ENCODE assay signal across 20 cellular contexts in genomic region chr1:96536576-96536975, GRCh38.
"Had no signal": no experiment of that assay in that cellular context is flagged by ENCODE, and none has a peak within 500 bp of the region (broad histone marks: within the 10 kb centered on the region; RNA-seq: fewer than 3 reads in every experiment).

No MANE protein-coding gene starts in this region.

- H3K4me3 ChIP-seq: dorsolateral prefrontal cortex, left lung, mucosa of descending colon, pancreas, thyroid gland had no signal

- H3K27me3 Mint-ChIP-seq: activated CD4-positive, alpha-beta memory T cell treated with anti-CD3 and anti-CD28 coated beads for 36 hours; naive thymus-derived CD8-positive, alpha-beta T cell had no signal

- H3K4me3 Mint-ChIP-seq: activated CD4-positive, alpha-beta memory T cell treated with anti-CD3 and anti-CD28 coated beads for 36 hours; activated CD4-positive, alpha-beta T cell treated with anti-CD3 and anti-CD28 coated beads for 36 hours; activated naive CD8-positive, alpha-beta T cell; naive thymus-derived CD8-positive, alpha-beta T cell had no signal

- DNase-seq: activated CD4-positive, alpha-beta memory T cell treated with anti-CD3 and anti-CD28 coated beads for 36 hours; activated CD4-positive, alpha-beta T cell treated with anti-CD3 and anti-CD28 coated beads for 36 hours; amniotic stem cell; dorsolateral prefrontal cortex; foreskin melanocyte; head of caudate nucleus; left lung; mammary epithelial cell; mucosa of descending colon; naive thymus-derived CD8-positive, alpha-beta T cell; pancreas; stimulated activated CD4-positive, alpha-beta T cell treated with anti-CD3 and anti-CD28 coated beads, Interleukin-12 subunit alpha, Interleukin-12 subunit beta, amount 100 ng/mL, for 4 hours; stimulated activated CD4-positive, alpha-beta T cell treated with anti-CD3 and anti-CD28 coated beads, Interleukin-1b, Interleukin-23, amount 100 ng/mL, for 48 hours; stimulated activated CD8-positive, alpha-beta memory T cell treated with anti-CD3 and anti-CD28 coated beads, Interleukin-4, amount 100 ng/mL, for 48 hours; stimulated activated naive CD4-positive, alpha-beta T cell; SW 1271; thyroid gland had no signal

- H3K27ac Mint-ChIP-seq: activated CD4-positive, alpha-beta memory T cell treated with anti-CD3 and anti-CD28 coated beads for 36 hours; activated CD4-positive, alpha-beta T cell treated with anti-CD3 and anti-CD28 coated beads for 36 hours; activated naive CD8-positive, alpha-beta T cell; naive thymus-derived CD8-positive, alpha-beta T cell had no signal

- H3K9me3 ChIP-seq: left lung, mucosa of descending colon, neutrophil, pancreas, thyroid gland had no signal

- H3K4me1 Mint-ChIP-seq: activated CD4-positive, alpha-beta T cell treated with anti-CD3 and anti-CD28 coated beads for 36 hours; naive thymus-derived CD8-positive, alpha-beta T cell had no signal

- H3K27ac ChIP-seq: epithelial cell of prostate, left lung, neutrophil, pancreas had no signal

- H3K4me1 ChIP-seq: left lung, pancreas had no signal

- H3K36me3 ChIP-seq: left lung, neutrophil, pancreas, thyroid gland had no signal

- H3K9me3 Mint-ChIP-seq: activated CD4-positive, alpha-beta memory T cell treated with anti-CD3 and anti-CD28 coated beads for 36 hours had no signal

- H3K36me3 Mint-ChIP-seq: activated CD4-positive, alpha-beta memory T cell treated with anti-CD3 and anti-CD28 coated beads for 36 hours; activated naive CD8-positive, alpha-beta T cell; naive thymus-derived CD8-positive, alpha-beta T cell had no signal

- H3K27me3 ChIP-seq: dorsolateral prefrontal cortex, left lung, neutrophil, pancreas, thyroid gland had no signal
